15 cellular contexts compared by ENCODE assay signal in the genomic region with DNA sequence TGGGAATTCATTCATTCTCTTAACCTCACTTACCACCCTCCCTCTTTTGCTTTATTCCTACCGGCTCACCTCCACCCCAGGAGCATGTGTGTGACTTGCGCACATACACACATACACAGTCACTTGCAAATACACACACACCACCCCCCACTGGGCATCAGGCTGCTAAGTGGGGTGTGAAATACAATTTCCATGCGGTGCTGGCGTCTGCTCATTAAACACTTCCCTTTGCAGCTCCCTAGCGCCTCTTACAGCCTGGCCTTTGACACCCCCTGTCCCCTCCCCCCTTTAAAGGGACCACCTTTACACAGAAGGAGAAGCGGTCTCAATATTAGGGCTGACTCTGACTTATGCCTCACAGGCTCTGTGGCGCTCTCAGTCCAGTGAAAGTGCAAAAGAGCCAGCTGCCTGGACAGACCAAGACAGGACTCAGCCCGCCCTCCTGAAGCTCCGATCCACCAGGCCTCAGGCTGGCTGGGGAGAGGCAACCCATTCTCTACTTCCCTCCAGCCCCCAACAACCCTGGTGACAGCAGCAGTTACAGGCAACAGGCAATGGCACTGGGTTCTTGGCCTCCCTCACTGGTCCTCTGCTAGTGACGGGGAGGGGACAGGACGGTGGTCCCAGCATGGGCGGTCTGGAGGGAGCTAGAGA. TPM values are rescaled to one million over a fixed set of nuclear protein-coding genes. Genes with fewer than 3 reads are reported as not detected.
DNase-seq lines count a peak whose midpoint lies in the region; ATAC-seq and TF ChIP-seq lines count a peak whose summit lies in the region.
"Had no signal": no experiment of that assay in that cellular context is flagged by ENCODE, and none has a peak within 500 bp of the region (broad histone marks: within the 10 kb centered on the region; RNA-seq: fewer than 3 reads in every experiment).

No MANE protein-coding gene starts in this region.

- H3K4me1 ChIP-seq in BLaER1: peaks cover 32% of the 10 kb centered on the region
- H3K4me1 ChIP-seq in ovary (ENCODE audit: insufficient read depth): no peaks in the 10 kb centered on the region
- H3K4me1 ChIP-seq: body of pancreas had no signal

- no peak overlapping the region for H3K9ac ChIP-seq in BLaER1

- ATAC-seq in GM19023 (IDR thresholded peaks at IDR 0.05; ENCODE audit: unreplicated experiment): no peak
- no peak for ATAC-seq in HG03439 (IDR thresholded peaks at IDR 0.05; ENCODE audit: unreplicated experiment)
- ATAC-seq: activated CD4-positive, CD25-positive, alpha-beta regulatory T cell treated with anti-CD3 and anti-CD28 coated beads, Interleukin-2, amount 50 U/mL, for 24 hours; body of pancreas had no signal

- TF ChIP-seq EP300 in ovary (IDR thresholded peaks at IDR 0.05): no peak

- H4K20me1 ChIP-seq in BLaER1: no peaks in the 10 kb centered on the region

- no peak for TF ChIP-seq POLR2A in ovary (IDR thresholded peaks at IDR 0.05)

- DNase-seq in COR-L47 (lab: John Stamatoyannopoulos, UW): peak; percentile 30
- peak; percentile 36 for DNase-seq in NCI-H526 treated with DMSO at 0.1 percent for 48 hours (lab: John Stamatoyannopoulos, UW)
- DNase-seq in left kidney (ENCODE audit: low read depth, low spot score): peak; percentile 57
- DNase-seq in ovary: no peak
- no peak for DNase-seq in OCI-M1 (lab: John Stamatoyannopoulos, UW)
- DNase-seq: body of pancreas; H9; NCI-H1105; stimulated activated CD4-positive, alpha-beta T cell treated with anti-CD3 and anti-CD28 coated beads, Interleukin-12 subunit alpha, Interleukin-12 subunit beta, amount 100 ng/mL, for 4 hours had no signal

- no peaks in the 10 kb centered on the region for H3K27me3 ChIP-seq in BLaER1
- no peaks in the 10 kb centered on the region for H3K27me3 ChIP-seq in ovary
- H3K27me3 ChIP-seq: body of pancreas had no signal

- H3K36me3 ChIP-seq in BLaER1 (no peaks in the 10 kb centered on the region), ovary (no peaks in the 10 kb centered on the region)

- H3K27ac ChIP-seq in BLaER1 (no peak overlapping the region), ovary (no peak overlapping the region)
- H3K27ac ChIP-seq: body of pancreas had no signal

- intact Hi-C loops in ovary (cut with DNase I): no loop called here

- 0 out of 2 replicates have a peak overlapping the region, but pooled peaks have one; percentile 7 for H3K4me2 ChIP-seq in BLaER1

- no peak for TF ChIP-seq CTCF in ovary (IDR thresholded peaks at IDR 0.05)

- WGBS in ovary, 3 donors: 73 to 76% (median 74%) methylated on average over 12 of the region's 12 CpGs

- H3K4me3 ChIP-seq in BLaER1 (no peak overlapping the region), ovary (no peak overlapping the region)
- H3K4me3 ChIP-seq: body of pancreas had no signal

- H3K9me3 ChIP-seq in BLaER1: no peaks in the 10 kb centered on the region
- H3K9me3 ChIP-seq in ovary: no peaks in the 10 kb centered on the region
- H3K9me3 ChIP-seq: body of pancreas had no signal

RNA-seq across cellular contexts. Expression of a gene that starts 12.2 kb away (rescaled TPM):
- under 1 TPM in 6 of 7 donors, not detected in 1; 0.22 to 0.56 (median 0.29) TPM for total RNA-seq in ovary
- polyA plus RNA-seq in ovary: under 1 TPM in 1 of 2 donors, not detected in 1; 0.87 TPM
- total RNA-seq: endothelial cell of umbilical vein had no signal

RNA-seq across cellular contexts. Expression of a gene that starts 52.0 kb away (rescaled TPM):
- total RNA-seq in ovary: 10 to 100 TPM in 1 of 7 donors, 1 to 10 TPM in 4, not detected in 2; 1.5 to 26.1 (median 2.0) TPM
- polyA plus RNA-seq in ovary: under 1 TPM in 1 of 2 donors, not detected in 1; 0.10 TPM
- total RNA-seq: endothelial cell of umbilical vein, liver had no signal
- polyA plus RNA-seq: endothelial cell of umbilical vein, liver had no signal

RNA-seq across cellular contexts. Expression of a gene that starts 52.3 kb away (rescaled TPM):
- total RNA-seq in ovary: 10 to 100 TPM in 5 of 7 donors, 1 to 10 TPM in 2; 5.2 to 24.7 (median 16.2) TPM
- polyA plus RNA-seq in ovary: 10 to 100 TPM; 12.1 to 12.7 TPM

Comparison
In these comparisons a context has a peak if more than half of its experiments do, and no peak if none do; other contexts are left out.
1. DNase-seq: peak in COR-L47 (single experiment), NCI-H526 treated with DMSO at 0.1 percent for 48 hours (single experiment) and left kidney (single experiment); none in ovary (0 of 5) and OCI-M1 (single experiment).